ENCODE assay signal across 19 cellular contexts in genomic region chr10:73815719-73816030, GRCh38. TPM values are rescaled to one million over a fixed set of nuclear protein-coding genes. Genes with fewer than 3 reads are reported as not detected.
DNase-seq lines count a peak whose midpoint lies in the region; ATAC-seq, FAIRE-seq and TF ChIP-seq lines count a peak whose summit lies in the region.
"Had no signal": no experiment of that assay in that cellular context is flagged by ENCODE, and none has a peak within 500 bp of the region (broad histone marks: within the 10 kb centered on the region; RNA-seq: fewer than 3 reads in every experiment).

No MANE protein-coding gene starts in this region.

- H4K20me1 ChIP-seq in SK-N-SH (ENCODE audit: insufficient read depth): no peaks in the 10 kb centered on the region
- no peaks in the 10 kb centered on the region for H4K20me1 ChIP-seq in astrocyte (ENCODE audit: insufficient read depth, low read length)

- no peaks in the 10 kb centered on the region for H3K9me2 ChIP-seq in SK-N-SH

- H2AFZ ChIP-seq in SK-N-SH (ENCODE audit: low read depth) (no peak overlapping the region), astrocyte (ENCODE audit: low read depth, low read length) (no peak overlapping the region)

- H3K4me3 Mint-ChIP-seq in astrocyte (ENCODE audit: unreplicated experiment) (peak overlapping the region; percentile 29), mesothelial cell of epicardium (no peak overlapping the region)
- H3K4me3 Mint-ChIP-seq in activated CD4-positive, alpha-beta memory T cell treated with anti-CD3 and anti-CD28 coated beads, Interleukin-2, amount 10 ng/mL, durations not matched to agents 7 days and 5 days: no peak overlapping the region
- H3K4me3 Mint-ChIP-seq: activated CD4-positive, alpha-beta T cell treated with anti-CD3 and anti-CD28 coated beads for 36 hours; B cell; central memory CD8-positive, alpha-beta T cell; naive thymus-derived CD8-positive, alpha-beta T cell had no signal

- CTCF ChIA-PET in SK-N-SH (lab: Yijun Ruan, JAX): interaction anchor here (0.8 to 2.0 kb wide), 5 partner anchors 27 to 124 kb away, joined by 3 to 6 read pairs (median 4); no protein-coding TSS in a partner anchor
- CTCF ChIA-PET in activated CD4-positive, alpha-beta memory T cell treated with anti-CD3 and anti-CD28 coated beads, Interleukin-2, amount 10 ng/mL, durations not matched to agents 7 days and 5 days (lab: Charles Lee): interaction anchor here (1.6 to 3.1 kb wide), 2 partner anchors 15 to 64 kb away, joined by 3 to 7 read pairs; no protein-coding TSS in a partner anchor

- H3K9me3 Mint-ChIP-seq in astrocyte (ENCODE audit: unreplicated experiment) (no peaks in the 10 kb centered on the region), mesothelial cell of epicardium (no peaks in the 10 kb centered on the region)
- no peaks in the 10 kb centered on the region for H3K9me3 Mint-ChIP-seq in activated CD4-positive, alpha-beta memory T cell treated with anti-CD3 and anti-CD28 coated beads, Interleukin-2, amount 10 ng/mL, durations not matched to agents 7 days and 5 days
- H3K9me3 Mint-ChIP-seq: central memory CD8-positive, alpha-beta T cell had no signal

- H3K4me1 ChIP-seq in SK-N-SH (ENCODE audit: control insufficient read depth in 1 of 2, insufficient read depth in 2 of 2, low read depth in 1 of 2, low read length in 1 of 2): peaks cover under 1 to 5% of the 10 kb centered on the region in 2 experiments; a peak in 2 of 4 replicates
- H3K4me1 ChIP-seq in astrocyte (ENCODE audit: insufficient read depth, low read length): peaks cover 22% of the 10 kb centered on the region
- peaks cover 49% of the 10 kb centered on the region for H3K4me1 ChIP-seq in suprapubic skin

- no peaks in the 10 kb centered on the region for H3K27me3 Mint-ChIP-seq in astrocyte (ENCODE audit: low read depth, unreplicated experiment)
- no peaks in the 10 kb centered on the region for H3K27me3 Mint-ChIP-seq in mesothelial cell of epicardium (ENCODE audit: low read depth)
- no peaks in the 10 kb centered on the region for H3K27me3 Mint-ChIP-seq in activated CD4-positive, alpha-beta memory T cell treated with anti-CD3 and anti-CD28 coated beads, Interleukin-2, amount 10 ng/mL, durations not matched to agents 7 days and 5 days
- H3K27me3 Mint-ChIP-seq: activated CD4-positive, alpha-beta T cell treated with anti-CD3 and anti-CD28 coated beads for 36 hours; B cell; central memory CD8-positive, alpha-beta T cell; naive thymus-derived CD8-positive, alpha-beta T cell had no signal

- TF ChIP-seq CTCF in SK-N-SH (IDR thresholded peaks at IDR 0.05) (no peak), astrocyte (IDR thresholded peaks at IDR 0.05; ENCODE audit: insufficient read depth, low read depth, low read length) (no peak), mesothelial cell of epicardium (IDR thresholded peaks at IDR 0.05; ENCODE audit: unreplicated experiment) (no peak), suprapubic skin (IDR thresholded peaks at IDR 0.05) (no peak)

- H3K27ac Mint-ChIP-seq in astrocyte (ENCODE audit: unreplicated experiment) (peak overlapping the region; percentile 83), mesothelial cell of epicardium (peak overlapping the region; percentile 86)
- no peak overlapping the region for H3K27ac Mint-ChIP-seq in activated CD4-positive, alpha-beta memory T cell treated with anti-CD3 and anti-CD28 coated beads, Interleukin-2, amount 10 ng/mL, durations not matched to agents 7 days and 5 days
- H3K27ac Mint-ChIP-seq: activated CD4-positive, alpha-beta T cell treated with anti-CD3 and anti-CD28 coated beads for 36 hours; B cell had no signal

- no peaks in the 10 kb centered on the region for H3K9me3 ChIP-seq in SK-N-SH
- no peaks in the 10 kb centered on the region for H3K9me3 ChIP-seq in astrocyte (ENCODE audit: insufficient read depth, low read depth, low read length)
- H3K9me3 ChIP-seq in suprapubic skin: no peaks in the 10 kb centered on the region
- H3K9me3 ChIP-seq: prostate gland had no signal

- H3F3A ChIP-seq in SK-N-SH (replicated peaks; ENCODE audit: insufficient read depth): peaks cover 34% of the 10 kb centered on the region

- peaks cover 17% of the 10 kb centered on the region for H3K36me3 Mint-ChIP-seq in astrocyte (ENCODE audit: low read depth, unreplicated experiment)
- H3K36me3 Mint-ChIP-seq in mesothelial cell of epicardium: peaks cover 9% of the 10 kb centered on the region
- peaks cover 34% of the 10 kb centered on the region for H3K36me3 Mint-ChIP-seq in activated CD4-positive, alpha-beta memory T cell treated with anti-CD3 and anti-CD28 coated beads, Interleukin-2, amount 10 ng/mL, durations not matched to agents 7 days and 5 days (ENCODE audit: low read depth)

- no peak for TF ChIP-seq RAD21 in SK-N-SH (IDR thresholded peaks at IDR 0.05; ENCODE audit: low read length)

- peak overlapping the region; percentile 69 to 73; a peak in 3 of 4 replicates for H3K27ac ChIP-seq in SK-N-SH (ENCODE audit: low read depth in 2 of 2, low read length in 1 of 2)
- peak overlapping the region; percentile 32 for H3K27ac ChIP-seq in astrocyte (ENCODE audit: low read depth, low read length)
- H3K27ac ChIP-seq in suprapubic skin: peak overlapping the region; percentile 40
- H3K27ac ChIP-seq: 22Rv1, KMS-11 had no signal

- POLR2A ChIA-PET in SK-N-SH (lab: Yijun Ruan, JAX): no interaction called here
- POLR2A ChIA-PET in activated CD4-positive, alpha-beta memory T cell treated with anti-CD3 and anti-CD28 coated beads, Interleukin-2, amount 10 ng/mL, durations not matched to agents 7 days and 5 days (lab: Charles Lee): interaction anchor here (0.6 to 0.9 kb wide), 3 partner anchors 13 to 43 kb away, joined by 3 to 6 read pairs (median 3); a partner anchor contains a TSS

- FAIRE-seq in astrocyte (lab: Jason Lieb, UNC): no peak
- FAIRE-seq: keratinocyte had no signal

- peaks cover 9% of the 10 kb centered on the region for H3K4me1 Mint-ChIP-seq in astrocyte (ENCODE audit: low read depth, unreplicated experiment)
- H3K4me1 Mint-ChIP-seq in mesothelial cell of epicardium: peaks cover 7% of the 10 kb centered on the region
- H3K4me1 Mint-ChIP-seq in activated CD4-positive, alpha-beta memory T cell treated with anti-CD3 and anti-CD28 coated beads, Interleukin-2, amount 10 ng/mL, durations not matched to agents 7 days and 5 days: peaks cover 7% of the 10 kb centered on the region

- H3K36me3 ChIP-seq in SK-N-SH (replicated peaks in 1 of 2; ENCODE audit: control insufficient read depth in 1 of 2, insufficient read depth in 2 of 2, low read length in 1 of 2) (peaks cover 5 to 37% of the 10 kb centered on the region in 2 experiments), astrocyte (ENCODE audit: insufficient read depth, low read length) (peaks cover 4% of the 10 kb centered on the region), suprapubic skin (peaks cover 32% of the 10 kb centered on the region)
- H3K36me3 ChIP-seq: prostate gland had no signal

- no peak for ATAC-seq in SK-N-SH treated with all-trans-retinoic acid at 6 μM for 48 hours
- ATAC-seq: activated CD4-positive, alpha-beta T cell treated with anti-CD3 and anti-CD28 coated beads for 36 hours; naive thymus-derived CD8-positive, alpha-beta T cell had no signal

- H3K9ac ChIP-seq in SK-N-SH: peak overlapping the region; percentile 26; the same call in 1 of the 2 replicates
- peak overlapping the region; percentile 5 for H3K9ac ChIP-seq in astrocyte (ENCODE audit: low read length)
- H3K9ac ChIP-seq: KMS-11 had no signal

- TF ChIP-seq EP300 in SK-N-SH (IDR thresholded peaks at IDR 0.05; ENCODE audit: borderline replicate concordance in 1 of 2, low read depth in 1 of 2, low read length in 1 of 2) (no peak), suprapubic skin (IDR thresholded peaks at IDR 0.05) (no peak)

- H3K27me3 ChIP-seq in SK-N-SH (ENCODE audit: insufficient read depth) (no peaks in the 10 kb centered on the region), astrocyte (ENCODE audit: insufficient read depth, low read length) (no peaks in the 10 kb centered on the region), suprapubic skin (no peaks in the 10 kb centered on the region)

- TF ChIP-seq POLR2A in suprapubic skin (IDR thresholded peaks at IDR 0.05): no peak

- H3K4me2 ChIP-seq in SK-N-SH (peak overlapping the region; percentile 20; the same call in 1 of the 2 replicates), astrocyte (ENCODE audit: low read length) (peak overlapping the region; percentile 23)
- H3K4me2 ChIP-seq: KMS-11 had no signal

- H3K79me2 ChIP-seq in SK-N-SH (ENCODE audit: insufficient read depth) (peaks cover 5% of the 10 kb centered on the region; the same call in 1 of the 2 replicates), astrocyte (ENCODE audit: insufficient read depth, low read length) (peaks cover 2% of the 10 kb centered on the region)

- H3K4me3 ChIP-seq in SK-N-SH (ENCODE audit: low read depth in 2 of 2, low read length in 1 of 2): 0 out of 4 replicates have a peak overlapping the region, but pooled peaks of 1 of the 2 experiments have one; percentile 1
- no peak overlapping the region for H3K4me3 ChIP-seq in astrocyte (ENCODE audit: insufficient read depth, low read depth, low read length)
- H3K4me3 ChIP-seq in suprapubic skin: no peak overlapping the region
- H3K4me3 ChIP-seq: prostate gland had no signal

- DNase-seq in SK-N-SH: no peak
- no peak for DNase-seq in astrocyte (ENCODE audit: low read depth)
- DNase-seq in mesothelial cell of epicardium (ENCODE audit: low spot score in 2 of 2, unreplicated experiment in 2 of 2): no peak
- no peak for DNase-seq in suprapubic skin (ENCODE audit: low spot score in 2 of 2)
- DNase-seq in retina: no peak
- no peak for DNase-seq in activated CD4-positive, alpha-beta memory T cell treated with anti-CD3 and anti-CD28 coated beads, Interleukin-2, amount 10 ng/mL, durations not matched to agents 7 days and 5 days
- no peak for DNase-seq in stimulated activated CD4-positive, alpha-beta T cell treated with anti-CD3 and anti-CD28 coated beads, Interleukin-2, amount 100 ng/mL, for 24 hours
- DNase-seq: activated effector memory CD4-positive, alpha-beta T cell treated with anti-CD3 and anti-CD28 coated beads, Interleukin-2, amount 50 U/mL, for 16 hours; naive thymus-derived CD8-positive, alpha-beta T cell; NCI-H2029 treated with DMSO at 0.1 percent for 48 hours; stimulated activated CD4-positive, alpha-beta T cell treated with anti-CD3 and anti-CD28 coated beads, Interleukin-15, amount 100 ng/mL, for 24 hours had no signal

RNA-seq across cellular contexts. Expression of gene NDST2, which starts 4.3 kb away (rescaled TPM):
- polyA plus RNA-seq in SK-N-SH (2012; rRNA removed): 22.1 and 24.1 TPM in 2 replicates
- polyA plus RNA-seq in SK-N-SH (2012; cell fraction: cytosol; rRNA removed): 10.5 and 14.1 TPM in 2 replicates
- polyA plus RNA-seq in SK-N-SH (2012; cell fraction: nucleus; rRNA removed): 69.9 and 86.8 TPM in 2 replicates
- total RNA-seq in astrocyte (16.2 and 21.5 TPM in 2 replicates), mesothelial cell of epicardium (37.2 to 40.8 TPM (median 38.7 TPM) in 3 replicates), suprapubic skin (10 to 100 TPM; 27.4 to 56.5 (median 37.6) TPM)
- total RNA-seq in activated CD4-positive, alpha-beta memory T cell treated with anti-CD3 and anti-CD28 coated beads, Interleukin-2, amount 10 ng/mL, durations not matched to agents 7 days and 5 days: 10 to 100 TPM; 58.3 to 58.4 TPM

RNA-seq across cellular contexts. Expression of gene ZSWIM8, which starts 30.3 kb away (rescaled TPM):
- 97.3 and 112 TPM in 2 replicates for polyA plus RNA-seq in SK-N-SH (2012; rRNA removed)
- 21.4 and 41.4 TPM in 2 replicates for polyA plus RNA-seq in SK-N-SH (2012; cell fraction: cytosol; rRNA removed)
- 340 and 358 TPM in 2 replicates for polyA plus RNA-seq in SK-N-SH (2012; cell fraction: nucleus; rRNA removed)
- total RNA-seq in astrocyte (70.2 and 70.7 TPM in 2 replicates), mesothelial cell of epicardium (121 to 131 TPM (median 122 TPM) in 3 replicates), suprapubic skin (100 to 1,000 TPM in 3 of 4 donors, 10 to 100 TPM in 1; 86.4 to 203 (median 121) TPM)
- 10 to 100 TPM; 88.0 to 92.2 TPM for total RNA-seq in activated CD4-positive, alpha-beta memory T cell treated with anti-CD3 and anti-CD28 coated beads, Interleukin-2, amount 10 ng/mL, durations not matched to agents 7 days and 5 days

RNA-seq across cellular contexts. Expression of gene CHCHD1, which starts 33.8 kb away (rescaled TPM):
- 57.8 and 60.9 TPM in 2 replicates for polyA plus RNA-seq in SK-N-SH (2012; rRNA removed)
- polyA plus RNA-seq in SK-N-SH (2012; cell fraction: cytosol; rRNA removed): 71.7 and 84.8 TPM in 2 replicates
- 22.1 and 30.6 TPM in 2 replicates for polyA plus RNA-seq in SK-N-SH (2012; cell fraction: nucleus; rRNA removed)
- total RNA-seq in astrocyte (24.0 and 25.3 TPM in 2 replicates), mesothelial cell of epicardium (21.0 to 23.5 TPM (median 23.1 TPM) in 3 replicates), suprapubic skin (10 to 100 TPM; 12.7 to 26.0 (median 22.5) TPM)
- total RNA-seq in activated CD4-positive, alpha-beta memory T cell treated with anti-CD3 and anti-CD28 coated beads, Interleukin-2, amount 10 ng/mL, durations not matched to agents 7 days and 5 days: 10 to 100 TPM; 31.4 to 34.6 TPM

RNA-seq across cellular contexts. Expression of gene CAMK2G, which starts 58.7 kb away (rescaled TPM):
- polyA plus RNA-seq in SK-N-SH (2012; rRNA removed): 41.4 and 52.2 TPM in 2 replicates
- polyA plus RNA-seq in SK-N-SH (2012; cell fraction: cytosol; rRNA removed): 29.0 and 35.7 TPM in 2 replicates
- 103 and 119 TPM in 2 replicates for polyA plus RNA-seq in SK-N-SH (2012; cell fraction: nucleus; rRNA removed)
- total RNA-seq in astrocyte (16.6 and 19.8 TPM in 2 replicates), mesothelial cell of epicardium (27.3 to 28.3 TPM (median 27.8 TPM) in 3 replicates), suprapubic skin (10 to 100 TPM; 16.9 to 35.2 (median 20.6) TPM)
- total RNA-seq in activated CD4-positive, alpha-beta memory T cell treated with anti-CD3 and anti-CD28 coated beads, Interleukin-2, amount 10 ng/mL, durations not matched to agents 7 days and 5 days: 10 to 100 TPM; 46.4 to 48.5 TPM
